10 cellular contexts compared by ENCODE assay signal in the genomic region with DNA sequence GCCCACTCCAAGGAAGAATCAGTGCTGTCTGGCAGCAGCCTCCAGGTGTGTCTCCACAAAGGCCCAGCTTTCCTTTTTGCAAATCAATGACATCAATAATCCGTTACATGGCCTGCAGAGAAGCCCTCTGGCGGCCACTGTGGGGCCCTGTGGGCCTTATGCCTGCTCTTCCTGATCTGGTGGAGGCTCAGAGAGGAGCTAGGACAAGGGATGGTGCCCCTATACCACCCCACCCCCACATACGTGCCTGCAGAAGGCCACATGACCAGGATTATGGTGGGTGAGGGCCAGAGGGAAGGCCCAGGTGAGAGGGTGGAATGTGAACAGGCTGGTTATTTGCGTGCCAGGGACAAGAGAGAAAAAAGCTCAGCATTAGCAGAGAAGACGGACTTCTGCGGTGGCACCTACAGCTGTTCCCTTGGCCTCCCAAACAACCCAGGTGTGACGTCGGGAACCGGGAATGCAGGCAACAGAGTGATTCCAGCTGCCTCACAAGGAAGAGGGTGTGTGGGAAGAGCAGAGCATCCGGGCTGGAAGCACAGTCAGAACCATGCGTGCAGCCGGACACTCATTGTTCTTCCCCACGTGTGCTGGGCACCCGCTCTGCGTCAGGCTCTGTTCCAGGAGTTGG. TPM values are rescaled to one million over a fixed set of nuclear protein-coding genes. Genes with fewer than 3 reads are reported as not detected.
DNase-seq lines count a peak whose midpoint lies in the region; ATAC-seq and TF ChIP-seq lines count a peak whose summit lies in the region.
"Had no signal": no experiment of that assay in that cellular context is flagged by ENCODE, and none has a peak within 500 bp of the region (broad histone marks: within the 10 kb centered on the region; RNA-seq: fewer than 3 reads in every experiment).

No MANE protein-coding gene starts in this region.

- TF ChIP-seq RAD21 in IMR-90 (IDR thresholded peaks at IDR 0.05; ENCODE audit: low read length), result no peak; the same call in 1 of the 2 replicates

- peaks cover 6% of the 10 kb centered on the region for H3K4me1 ChIP-seq in IMR-90 (ENCODE audit: control insufficient read depth, insufficient read depth, low read length)

- H3K9me3 Mint-ChIP-seq in stimulated activated memory B cell treated with anti-CD40 and anti-IgM and Interleukin-4, amounts not matched to agents 10 μg/mL and 1 μg/mL and 100 μg/mL, for 72 hours, result no peaks in the 10 kb centered on the region
- H3K9me3 Mint-ChIP-seq in natural killer cell, result no peaks in the 10 kb centered on the region
- H3K9me3 Mint-ChIP-seq: activated naive CD4-positive, alpha-beta T cell treated with anti-CD3 and anti-CD28 coated beads, Interleukin-2, amount 50 U/mL, for 24 hours had no signal

- H2BK15ac ChIP-seq in IMR-90 (ENCODE audit: low read depth, low read length), result no peak overlapping the region

- H3K9me3 ChIP-seq in IMR-90 (ENCODE audit: control insufficient read depth, insufficient read depth, low read length), result no peaks in the 10 kb centered on the region

- dilution Hi-C loops in IMR-90 (cut with HindIII; ENCODE audit: low sequenced_read_pairs, unreplicated experiment), result no loop called here

- H2BK20ac ChIP-seq in IMR-90 (ENCODE audit: low read depth, low read length), result no peak overlapping the region

- no peak overlapping the region for H3K18ac ChIP-seq in IMR-90 (ENCODE audit: low read depth, low read length)

- no peak overlapping the region for H3K23ac ChIP-seq in IMR-90 (ENCODE audit: low read depth, low read length)

- no peak overlapping the region for H2BK5ac ChIP-seq in IMR-90 (ENCODE audit: low read depth, low read length, poor library complexity, severe bottlenecking)

- H3K27me3 ChIP-seq in IMR-90 (ENCODE audit: control insufficient read depth, insufficient read depth, low read length), result 0 out of 2 replicates have a peak, but pooled peaks cover under 1% of the 10 kb centered on the region

- TF ChIP-seq POLR2A in IMR-90 (IDR thresholded peaks at IDR 0.05; ENCODE audit: low read depth, low read length), result no peak

- no peak overlapping the region for H4K8ac ChIP-seq in IMR-90 (ENCODE audit: low read depth in 2 of 2, low read length in 2 of 2)

- peak; percentile 30; the same call in 1 of the 2 replicates for TF ChIP-seq CTCF in IMR-90 (conservative IDR thresholded peaks at IDR 0.05; ENCODE audit: low read depth, low read length)
- peak; percentile 56 for TF ChIP-seq CTCF in astrocyte of the spinal cord (IDR thresholded peaks at IDR 0.05; ENCODE audit: low read depth, low read length)
- no peak for TF ChIP-seq CTCF in natural killer cell (IDR thresholded peaks at IDR 0.05)

- no peaks in the 10 kb centered on the region for H3K36me3 ChIP-seq in IMR-90 (ENCODE audit: control insufficient read depth, insufficient read depth, low read length)

- no peak overlapping the region for H3K4me2 ChIP-seq in IMR-90 (ENCODE audit: low read depth, low read length)

- no peaks in the 10 kb centered on the region for H3K9me1 ChIP-seq in IMR-90 (ENCODE audit: insufficient read depth, low read length)

- H3K27ac ChIP-seq in IMR-90 (ENCODE audit: insufficient read depth, low read length), result no peak overlapping the region
- H3K27ac ChIP-seq: skin epidermis had no signal

- H3K4me1 Mint-ChIP-seq in stimulated activated memory B cell treated with anti-CD40 and anti-IgM and Interleukin-4, amounts not matched to agents 10 μg/mL and 1 μg/mL and 100 μg/mL, for 72 hours, result no peaks in the 10 kb centered on the region
- H3K4me1 Mint-ChIP-seq in natural killer cell, result no peaks in the 10 kb centered on the region
- H3K4me1 Mint-ChIP-seq: activated naive CD4-positive, alpha-beta T cell treated with anti-CD3 and anti-CD28 coated beads, Interleukin-2, amount 50 U/mL, for 24 hours had no signal

- no peak overlapping the region for H4K91ac ChIP-seq in IMR-90 (ENCODE audit: insufficient read depth, low read depth, low read length)

- H4K5ac ChIP-seq in IMR-90 (ENCODE audit: low read depth, low read length), result no peak overlapping the region

- no peak overlapping the region for H2BK120ac ChIP-seq in IMR-90 (ENCODE audit: low read depth, low read length)

- no peak overlapping the region for H3K9ac ChIP-seq in IMR-90 (ENCODE audit: low read depth, low read length)

- POLR2A ChIA-PET in IMR-90 (lab: Charles Lee; ENCODE audit: unreplicated experiment), result no interaction called here

- no peaks in the 10 kb centered on the region for H4K20me1 ChIP-seq in IMR-90 (ENCODE audit: insufficient read depth, low read length)

- H3K27me3 Mint-ChIP-seq in stimulated activated memory B cell treated with anti-CD40 and anti-IgM and Interleukin-4, amounts not matched to agents 10 μg/mL and 1 μg/mL and 100 μg/mL, for 72 hours, result peaks cover 9% of the 10 kb centered on the region
- H3K27me3 Mint-ChIP-seq in natural killer cell (ENCODE audit: low read depth in 2 of 2), result peaks cover 4 to 26% of the 10 kb centered on the region in 2 donors

- intact Hi-C loops in IMR-90 (cut with micrococcal nuclease), result no loop called here
- intact Hi-C loops in natural killer cell (cut with micrococcal nuclease), result no loop called here

- H2AFZ ChIP-seq in IMR-90 (replicated peaks; ENCODE audit: low read length, poor library complexity), result peak overlapping the region; percentile 63

- ATAC-seq in IMR-90 (ENCODE audit: low read depth) (peak; percentile 22; the same call in 1 of the 2 replicates), GM21515 (IDR thresholded peaks at IDR 0.05; ENCODE audit: unreplicated experiment) (no peak), natural killer cell (no peak)
- ATAC-seq in stimulated activated memory B cell treated with anti-CD40 and anti-IgM and Interleukin-4, amounts not matched to agents 10 μg/mL and 1 μg/mL and 100 μg/mL, for 72 hours, result no peak

- H3K27ac Mint-ChIP-seq in stimulated activated memory B cell treated with anti-CD40 and anti-IgM and Interleukin-4, amounts not matched to agents 10 μg/mL and 1 μg/mL and 100 μg/mL, for 72 hours, result no peak overlapping the region
- no peak overlapping the region for H3K27ac Mint-ChIP-seq in natural killer cell
- H3K27ac Mint-ChIP-seq: activated naive CD4-positive, alpha-beta T cell treated with anti-CD3 and anti-CD28 coated beads, Interleukin-2, amount 50 U/mL, for 24 hours had no signal

- DNase-seq in DMS153 treated with DMSO at 0.1 percent for 48 hours (lab: John Stamatoyannopoulos, UW; ENCODE audit: unreplicated experiment), result peak; percentile 41
- DNase-seq in IMR-90, result peak; percentile 64
- peak; percentile 20 for DNase-seq in astrocyte of the spinal cord (ENCODE audit: low read depth, low spot score)
- DNase-seq in lung microvascular endothelial cell (ENCODE audit: low read depth in 2 of 2), result peak; percentile 68 to 72
- DNase-seq in natural killer cell, result no peak
- DNase-seq in SKM-1 (lab: John Stamatoyannopoulos, UW; ENCODE audit: unreplicated experiment), result no peak

- H3K36me3 Mint-ChIP-seq in stimulated activated memory B cell treated with anti-CD40 and anti-IgM and Interleukin-4, amounts not matched to agents 10 μg/mL and 1 μg/mL and 100 μg/mL, for 72 hours, result no peaks in the 10 kb centered on the region
- H3K36me3 Mint-ChIP-seq in natural killer cell, result no peaks in the 10 kb centered on the region
- H3K36me3 Mint-ChIP-seq: activated naive CD4-positive, alpha-beta T cell treated with anti-CD3 and anti-CD28 coated beads, Interleukin-2, amount 50 U/mL, for 24 hours had no signal

- in situ Hi-C loops in IMR-90 (cut with MboI; ENCODE audit: low sequenced_read_pairs) (no loop called here), astrocyte of the spinal cord (cut with HindIII; ENCODE audit: low sequenced_read_pairs) (no loop called here)

- WGBS in IMR-90 (ENCODE audit: extremely low coverage in 2 of 2, insufficient read length in 1 of 2), 2 experiments, result 60% methylated on average over 1 of the region's 15 CpGs; no CpG with 5 or more reads in 1 of the 2 experiments

- no peaks in the 10 kb centered on the region for H3K79me1 ChIP-seq in IMR-90 (ENCODE audit: low read depth in 1 of 2, low read length in 2 of 2)

- no peak overlapping the region for H3K4me3 Mint-ChIP-seq in stimulated activated memory B cell treated with anti-CD40 and anti-IgM and Interleukin-4, amounts not matched to agents 10 μg/mL and 1 μg/mL and 100 μg/mL, for 72 hours
- no peak overlapping the region for H3K4me3 Mint-ChIP-seq in natural killer cell
- H3K4me3 Mint-ChIP-seq: activated naive CD4-positive, alpha-beta T cell treated with anti-CD3 and anti-CD28 coated beads, Interleukin-2, amount 50 U/mL, for 24 hours had no signal

- no TSS peak for BruUV-seq in IMR-90 (replicated peaks; lab: Mats Ljungman, UMichigan)

- no peak overlapping the region for H3K4me3 ChIP-seq in IMR-90 (ENCODE audit: insufficient read depth, low read depth, low read length)
- H3K4me3 ChIP-seq in astrocyte of the spinal cord (ENCODE audit: low read depth, low read length), result no peak overlapping the region
- H3K4me3 ChIP-seq: skin epidermis had no signal

- no peak overlapping the region for H3K4ac ChIP-seq in IMR-90 (ENCODE audit: low read depth, low read length)

- peak overlapping the region; percentile 44 for H2AK9ac ChIP-seq in IMR-90 (replicated peaks; ENCODE audit: low read depth, low read length, poor library complexity)

- H2AK5ac ChIP-seq in IMR-90 (ENCODE audit: low read depth, low read length), result no peak overlapping the region

- H3K56ac ChIP-seq in IMR-90 (ENCODE audit: extremely low read depth, insufficient read depth, low read length), result no peak overlapping the region

- H3K14ac ChIP-seq in IMR-90 (replicated peaks; ENCODE audit: low read depth, low read length), result no peak overlapping the region

- CTCF ChIA-PET in IMR-90 (lab: Yijun Ruan, JAX), result interaction anchor here (0.5 to 1.1 kb wide), 3 partner anchors 9 to 97 kb away, joined by 3 to 5 read pairs (median 3); a partner anchor contains a TSS

TF ChIP-seq in IMR-90, 13 proteins besides CTCF, POLR2A, EP300 and RAD21 (continues in another document):
- TF ChIP-seq MAFK (IDR thresholded peaks at IDR 0.05; ENCODE audit: low read depth, low read length), result no peak

RNA-seq across cellular contexts. Expression of a gene that starts 22.5 kb away (rescaled TPM):
- total RNA-seq in IMR-90 (2012; rRNA removed), result 97.1 and 110 TPM in 2 replicates
- 82.4 and 85.3 TPM in 2 replicates for polyA plus RNA-seq in IMR-90 (2012; rRNA removed)
- polyA plus RNA-seq in IMR-90 (2012; cell fraction: cytosol; rRNA removed), result 64.2 and 83.7 TPM in 2 replicates
- 46.8 and 170 TPM in 2 replicates for polyA plus RNA-seq in IMR-90 (2012; cell fraction: nucleus; rRNA removed; ENCODE audit: low replicate concordance)
- 66.5 and 96.6 TPM in 2 replicates for total RNA-seq in lung microvascular endothelial cell
- 10 to 100 TPM; 86.2 to 88.6 (median 88.0) TPM for total RNA-seq in natural killer cell

RNA-seq across cellular contexts. Expression of a gene that starts 23.1 kb away (rescaled TPM):
- 2.2 and 3.3 TPM in 2 replicates for total RNA-seq in IMR-90 (2012; rRNA removed)
- 14.0 and 14.8 TPM in 2 replicates for polyA plus RNA-seq in IMR-90 (2012; rRNA removed)
- 11.4 and 20.5 TPM in 2 replicates for polyA plus RNA-seq in IMR-90 (2012; cell fraction: cytosol; rRNA removed)
- 47.4 and 93.1 TPM in 2 replicates for polyA plus RNA-seq in IMR-90 (2012; cell fraction: nucleus; rRNA removed; ENCODE audit: low replicate concordance)
- 13.1 and 31.3 TPM in 2 replicates for total RNA-seq in lung microvascular endothelial cell
- 10 to 100 TPM; 28.5 to 35.8 (median 32.9) TPM for total RNA-seq in natural killer cell

RNA-seq across cellular contexts. Expression of a gene that starts 45.4 kb away (rescaled TPM):
- total RNA-seq in IMR-90 (2012; rRNA removed) (not detected in 2 replicates), lung microvascular endothelial cell (0.22 and 0.40 TPM in 2 replicates), natural killer cell (under 1 TPM in 2 of 3 donors, not detected in 1; 0.12 to 0.38 TPM)
- polyA plus RNA-seq in IMR-90 (2012; rRNA removed), result not detected in 2 replicates
- polyA plus RNA-seq in IMR-90 (2012; cell fraction: cytosol; rRNA removed), result not detected in 2 replicates
- 0.02 and 0.09 TPM in 2 replicates for polyA plus RNA-seq in IMR-90 (2012; cell fraction: nucleus; rRNA removed; ENCODE audit: low replicate concordance)

Comparison
In these comparisons a context has a peak if more than half of its experiments do, and no peak if none do; other contexts are left out.
1. DNase-seq: peak in DMS153 treated with DMSO at 0.1 percent for 48 hours (single experiment), IMR-90 (single experiment), astrocyte of the spinal cord (single experiment) and lung microvascular endothelial cell (2 of 2); none in natural killer cell (single experiment) and SKM-1 (single experiment).